Comparison of ENCODE assay signal across 8 cellular contexts in genomic region chr1:15835741-15836510, GRCh38. TPM values are rescaled to one million over a fixed set of nuclear protein-coding genes. Genes with fewer than 3 reads are reported as not detected.
DNase-seq lines count a peak whose midpoint lies in the region; ATAC-seq and TF ChIP-seq lines count a peak whose summit lies in the region.

No MANE protein-coding gene starts in this region.

- H3K36me3 Mint-ChIP-seq in natural killer cell treated with Interleukin-12 subunit alpha and Interleukin-12 subunit beta and Interleukin-15 and Interleukin-18, amount 100 ng/mL, for 72 hours, result no peaks in the 10 kb centered on the region

- H3K9me3 Mint-ChIP-seq in natural killer cell treated with Interleukin-12 subunit alpha and Interleukin-12 subunit beta and Interleukin-15 and Interleukin-18, amount 100 ng/mL, for 72 hours, result no peaks in the 10 kb centered on the region

- no peaks in the 10 kb centered on the region for H3K27me3 Mint-ChIP-seq in natural killer cell treated with Interleukin-12 subunit alpha and Interleukin-12 subunit beta and Interleukin-15 and Interleukin-18, amount 100 ng/mL, for 72 hours

- no peaks in the 10 kb centered on the region for H3K9me3 ChIP-seq in MM.1S (replicated peaks; ENCODE audit: insufficient read depth, low read length)

- peaks cover 23 to 34% of the 10 kb centered on the region in 2 donors for H3K4me1 Mint-ChIP-seq in natural killer cell treated with Interleukin-12 subunit alpha and Interleukin-12 subunit beta and Interleukin-15 and Interleukin-18, amount 100 ng/mL, for 72 hours (ENCODE audit: low read depth in 2 of 2)

- H3K79me2 ChIP-seq in MM.1S (ENCODE audit: low read length), result peaks cover 16% of the 10 kb centered on the region

- TF ChIP-seq CTCF in MM.1S (IDR thresholded peaks at IDR 0.05; ENCODE audit: low read length), result no peak
- no peak for TF ChIP-seq CTCF in fibroblast of the aortic adventitia (IDR thresholded peaks at IDR 0.05; ENCODE audit: insufficient read depth, low read length)

- H3K4me1 ChIP-seq in MM.1S (ENCODE audit: low read length), result no peaks in the 10 kb centered on the region

- H3K9ac ChIP-seq in MM.1S (ENCODE audit: low read length), result peak overlapping the region; percentile 99

- DNase-seq in EL (peak; percentile 100), H7 (peak; percentile 96), MM.1S (peak; percentile 99), SHP77 (lab: John Stamatoyannopoulos, UW) (peak; percentile 98 to 99), activated gamma-delta T cell (lab: John Stamatoyannopoulos, UW) (peak; percentile 98), fibroblast of the aortic adventitia (ENCODE audit: low read depth) (peak; percentile 99)
- DNase-seq in natural killer cell treated with Interleukin-12 subunit alpha and Interleukin-12 subunit beta and Interleukin-15 and Interleukin-18, amount 100 ng/mL, for 72 hours (ENCODE audit: low spot score), result peak; percentile 100
- peak; percentile 95 to 99 (median 98) for DNase-seq in stimulated activated naive CD4-positive, alpha-beta T cell (lab: John Stamatoyannopoulos, UW)

- H4K20me1 ChIP-seq in MM.1S (ENCODE audit: insufficient read depth, low read length), result no peaks in the 10 kb centered on the region

- peak overlapping the region; percentile 100 for H3K27ac ChIP-seq in MM.1S (ENCODE audit: low read length)

- peak; percentile 76 to 79 for ATAC-seq in natural killer cell treated with Interleukin-12 subunit alpha and Interleukin-12 subunit beta and Interleukin-15 and Interleukin-18, amount 100 ng/mL, for 72 hours

- peak overlapping the region; percentile 95 to 97 for H3K27ac Mint-ChIP-seq in natural killer cell treated with Interleukin-12 subunit alpha and Interleukin-12 subunit beta and Interleukin-15 and Interleukin-18, amount 100 ng/mL, for 72 hours

- peaks cover 22% of the 10 kb centered on the region for H3F3A ChIP-seq in MM.1S (ENCODE audit: insufficient read depth, low read length)

- H3K36me3 ChIP-seq in H7 (replicated peaks; ENCODE audit: control insufficient read depth, insufficient read depth, low read length), result no peaks in the 10 kb centered on the region
- no peaks in the 10 kb centered on the region for H3K36me3 ChIP-seq in MM.1S (replicated peaks; ENCODE audit: insufficient read depth, low read length)

- peak overlapping the region; percentile 93 for H3K4me3 ChIP-seq in H7 (ENCODE audit: insufficient read depth, low read depth, low read length)
- H3K4me3 ChIP-seq in MM.1S (ENCODE audit: low read length), result peak overlapping the region; percentile 87
- H3K4me3 ChIP-seq in fibroblast of the aortic adventitia (ENCODE audit: low read depth, low read length), result peak overlapping the region; percentile 86

- H3K4me3 Mint-ChIP-seq in natural killer cell treated with Interleukin-12 subunit alpha and Interleukin-12 subunit beta and Interleukin-15 and Interleukin-18, amount 100 ng/mL, for 72 hours, result peak overlapping the region; percentile 95

- H3K27me3 ChIP-seq in H7 (ENCODE audit: control insufficient read depth, insufficient read depth, low read length), result no peaks in the 10 kb centered on the region
- H3K27me3 ChIP-seq in MM.1S (replicated peaks; ENCODE audit: insufficient read depth, low read length), result no peaks in the 10 kb centered on the region

- peak overlapping the region; percentile 76 for H2AFZ ChIP-seq in MM.1S (ENCODE audit: low read length)

- no peaks in the 10 kb centered on the region for H3K9me2 ChIP-seq in MM.1S (replicated peaks; ENCODE audit: insufficient read depth, low read length)

- H3K4me2 ChIP-seq in MM.1S (ENCODE audit: low read depth, low read length), result peak overlapping the region; percentile 85

RNA-seq across cellular contexts. Expression of gene SPEN, which starts 11.6 kb away (rescaled TPM):
- total RNA-seq in H7 (2014; rRNA removed; shearing (Covaris generic)), result 19.9 and 32.9 TPM in 2 replicates
- total RNA-seq in fibroblast of the aortic adventitia (ENCODE audit: low replicate concordance), result 20.5 and 24.3 TPM in 2 replicates
- total RNA-seq in natural killer cell treated with Interleukin-12 subunit alpha and Interleukin-12 subunit beta and Interleukin-15 and Interleukin-18, amount 100 ng/mL, for 72 hours, result 10 to 100 TPM; 58.6 to 92.4 TPM

RNA-seq across cellular contexts. Expression of gene UQCRHL, which starts 28.5 kb away (rescaled TPM):
- total RNA-seq in H7 (2014; rRNA removed; shearing (Covaris generic)), result 9.3 and 14.5 TPM in 2 replicates
- 1.9 and 2.0 TPM in 2 replicates for total RNA-seq in fibroblast of the aortic adventitia (ENCODE audit: low replicate concordance)
- total RNA-seq in natural killer cell treated with Interleukin-12 subunit alpha and Interleukin-12 subunit beta and Interleukin-15 and Interleukin-18, amount 100 ng/mL, for 72 hours, result 1 to 10 TPM; 1.2 to 2.0 TPM

Comparison
In these comparisons a context has a peak if more than half of its experiments do, and no peak if none do; other contexts are left out.
1. Peak in every context shown above with its lines: DNase-seq, ATAC-seq, H3K4me3 ChIP-seq and H3K27ac ChIP-seq.